Comparison of ENCODE assay signal across 25 cellular contexts in the genomic region with DNA sequence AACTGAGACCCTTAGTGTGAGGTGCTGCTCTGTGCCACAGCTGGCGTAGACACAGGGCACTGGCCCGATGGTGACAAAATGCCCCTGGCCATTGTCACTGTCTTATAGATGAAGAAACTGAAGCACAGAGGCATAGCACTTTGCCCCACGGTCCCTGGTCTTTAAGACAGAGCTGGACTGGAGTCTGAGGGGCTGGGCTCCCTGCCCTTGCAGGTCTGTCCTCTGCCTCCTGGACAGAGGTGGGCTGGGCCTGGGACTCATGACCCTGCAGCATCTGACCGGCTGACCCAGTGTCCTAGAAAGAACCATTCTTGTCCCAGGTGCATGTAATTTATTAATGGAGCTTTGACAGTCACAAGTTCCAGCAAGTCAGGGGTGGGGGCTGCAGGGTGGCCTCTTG. TPM values are rescaled to one million over a fixed set of nuclear protein-coding genes. Genes with fewer than 3 reads are reported as not detected.
DNase-seq lines count a peak whose midpoint lies in the region; ATAC-seq lines count a peak whose summit lies in the region.
"Had no signal": no experiment of that assay in that cellular context is flagged by ENCODE, and none has a peak within 500 bp of the region (broad histone marks: within the 10 kb centered on the region; RNA-seq: fewer than 3 reads in every experiment).

No MANE protein-coding gene starts in this region.

- no peaks in the 10 kb centered on the region for H3K9me3 Mint-ChIP-seq in IgD-negative memory B cell
- no peaks in the 10 kb centered on the region for H3K9me3 Mint-ChIP-seq in activated T-helper 1 cell treated with anti-CD3 and anti-CD28 coated beads, Interleukin-12 subunit alpha, Interleukin-12 subunit beta, Interleukin-2, Interleukin-4 antibody, amounts not matched to agents 30 ng/mL and 10 ng/mL and 1 ng/mL, durations not matched to agents 14 hours and 24 hours and 36 hours
- no peaks in the 10 kb centered on the region for H3K9me3 Mint-ChIP-seq in naive thymus-derived CD8-positive, alpha-beta T cell
- H3K9me3 Mint-ChIP-seq: activated B cell treated with CpG ODN at 0.5 μM for 24 hours; activated naive CD4-positive, alpha-beta T cell treated with anti-CD3 and anti-CD28 coated beads for 36 hours; natural killer cell had no signal

- no peak for DNase-seq in activated T-helper 1 cell treated with anti-CD3 and anti-CD28 coated beads, Interleukin-12 subunit alpha, Interleukin-12 subunit beta, Interleukin-2, Interleukin-4 antibody, amounts not matched to agents 30 ng/mL and 10 ng/mL and 1 ng/mL, durations not matched to agents 14 hours and 24 hours and 36 hours (ENCODE audit: low spot score)
- no peak for DNase-seq in naive thymus-derived CD8-positive, alpha-beta T cell
- DNase-seq in GM19240 (ENCODE audit: insufficient read length, low spot score) (no peak), RKO (ENCODE audit: low spot score) (no peak)
- DNase-seq: activated B cell treated with CpG ODN at 0.5 μM for 24 hours; activated CD4-positive, alpha-beta T cell treated with anti-CD3 and anti-CD28 coated beads, Interleukin-2, amount 50 U/mL, for 1 hour; activated CD8-positive, alpha-beta memory T cell treated with anti-CD3 and anti-CD28 coated beads, Interleukin-2, amount 10 ng/mL, durations not matched to agents 7 days and 5 days; activated naive CD4-positive, alpha-beta T cell treated with anti-CD3 and anti-CD28 coated beads for 36 hours; activated T-cell treated with anti-CD3 and anti-CD28 coated beads, Interleukin-2, amount 50 U/mL, for 48 hours; DMS153; gastrocnemius medialis; GM23248; kidney glomerular epithelial cell; natural killer cell; NCI-H1436 treated with DMSO at 0.1 percent for 48 hours; NCI-H226; NCI-H69; SIG-M5; sigmoid colon; stimulated activated CD4-positive, alpha-beta T cell treated with anti-CD3 and anti-CD28 coated beads, Interleukin-4, amount 100 ng/mL, for 4 hours had no signal

- no peaks in the 10 kb centered on the region for H3K27me3 Mint-ChIP-seq in IgD-negative memory B cell
- H3K27me3 Mint-ChIP-seq in activated T-helper 1 cell treated with anti-CD3 and anti-CD28 coated beads, Interleukin-12 subunit alpha, Interleukin-12 subunit beta, Interleukin-2, Interleukin-4 antibody, amounts not matched to agents 30 ng/mL and 10 ng/mL and 1 ng/mL, durations not matched to agents 14 hours and 24 hours and 36 hours (ENCODE audit: insufficient read depth): no peaks in the 10 kb centered on the region
- H3K27me3 Mint-ChIP-seq in naive thymus-derived CD8-positive, alpha-beta T cell: no peaks in the 10 kb centered on the region
- H3K27me3 Mint-ChIP-seq: activated B cell treated with CpG ODN at 0.5 μM for 24 hours; activated CD8-positive, alpha-beta memory T cell treated with anti-CD3 and anti-CD28 coated beads, Interleukin-2, amount 10 ng/mL, durations not matched to agents 7 days and 5 days had no signal

- peak overlapping the region; percentile 99 for H3K27ac ChIP-seq in BLaER1
- H3K27ac ChIP-seq: gastrocnemius medialis, GM23248, suprapubic skin had no signal

- no peaks in the 10 kb centered on the region for H3K27me3 ChIP-seq in BLaER1
- H3K27me3 ChIP-seq: gastrocnemius medialis, sigmoid colon, suprapubic skin had no signal

- H3K4me3 Mint-ChIP-seq in IgD-negative memory B cell: peak overlapping the region in 1 of 4 donors; percentile 56
- no peak overlapping the region for H3K4me3 Mint-ChIP-seq in activated T-helper 1 cell treated with anti-CD3 and anti-CD28 coated beads, Interleukin-12 subunit alpha, Interleukin-12 subunit beta, Interleukin-2, Interleukin-4 antibody, amounts not matched to agents 30 ng/mL and 10 ng/mL and 1 ng/mL, durations not matched to agents 14 hours and 24 hours and 36 hours
- no peak overlapping the region for H3K4me3 Mint-ChIP-seq in naive thymus-derived CD8-positive, alpha-beta T cell
- H3K4me3 Mint-ChIP-seq: activated B cell treated with CpG ODN at 0.5 μM for 24 hours; activated CD8-positive, alpha-beta memory T cell treated with anti-CD3 and anti-CD28 coated beads, Interleukin-2, amount 10 ng/mL, durations not matched to agents 7 days and 5 days; activated naive CD4-positive, alpha-beta T cell treated with anti-CD3 and anti-CD28 coated beads for 36 hours; natural killer cell had no signal

- H3K4me1 ChIP-seq in BLaER1: peaks cover 100% of the 10 kb centered on the region
- H3K4me1 ChIP-seq: gastrocnemius medialis had no signal

- no peaks in the 10 kb centered on the region for H4K20me1 ChIP-seq in BLaER1

- no peaks in the 10 kb centered on the region for H3K9me3 ChIP-seq in BLaER1
- H3K9me3 ChIP-seq: gastrocnemius medialis, sigmoid colon, suprapubic skin had no signal

- H3K36me3 Mint-ChIP-seq in IgD-negative memory B cell: peaks cover 3% of the 10 kb centered on the region
- H3K36me3 Mint-ChIP-seq in activated T-helper 1 cell treated with anti-CD3 and anti-CD28 coated beads, Interleukin-12 subunit alpha, Interleukin-12 subunit beta, Interleukin-2, Interleukin-4 antibody, amounts not matched to agents 30 ng/mL and 10 ng/mL and 1 ng/mL, durations not matched to agents 14 hours and 24 hours and 36 hours (ENCODE audit: low read depth): peaks cover 43% of the 10 kb centered on the region
- H3K36me3 Mint-ChIP-seq in naive thymus-derived CD8-positive, alpha-beta T cell: peaks cover 0 to 35% (median 2%) of the 10 kb centered on the region in 3 donors

- H3K4me1 Mint-ChIP-seq in IgD-negative memory B cell: peaks cover 12 to 19% (median 12%) of the 10 kb centered on the region in 3 donors
- no peaks in the 10 kb centered on the region for H3K4me1 Mint-ChIP-seq in activated T-helper 1 cell treated with anti-CD3 and anti-CD28 coated beads, Interleukin-12 subunit alpha, Interleukin-12 subunit beta, Interleukin-2, Interleukin-4 antibody, amounts not matched to agents 30 ng/mL and 10 ng/mL and 1 ng/mL, durations not matched to agents 14 hours and 24 hours and 36 hours (ENCODE audit: low read depth)
- peaks cover 12 to 18% (median 14%) of the 10 kb centered on the region in 4 donors for H3K4me1 Mint-ChIP-seq in naive thymus-derived CD8-positive, alpha-beta T cell
- H3K4me1 Mint-ChIP-seq: activated CD8-positive, alpha-beta memory T cell treated with anti-CD3 and anti-CD28 coated beads, Interleukin-2, amount 10 ng/mL, durations not matched to agents 7 days and 5 days had no signal

- peak overlapping the region; percentile 6 to 50 (median 17) for H3K27ac Mint-ChIP-seq in IgD-negative memory B cell
- peak overlapping the region; percentile 21 for H3K27ac Mint-ChIP-seq in activated T-helper 1 cell treated with anti-CD3 and anti-CD28 coated beads, Interleukin-12 subunit alpha, Interleukin-12 subunit beta, Interleukin-2, Interleukin-4 antibody, amounts not matched to agents 30 ng/mL and 10 ng/mL and 1 ng/mL, durations not matched to agents 14 hours and 24 hours and 36 hours
- peak overlapping the region in 9 of 10 donors; percentile 23 to 85 (median 70) for H3K27ac Mint-ChIP-seq in naive thymus-derived CD8-positive, alpha-beta T cell
- H3K27ac Mint-ChIP-seq: activated naive CD4-positive, alpha-beta T cell treated with anti-CD3 and anti-CD28 coated beads for 36 hours had no signal

- intact Hi-C loops in activated T-helper 1 cell treated with anti-CD3 and anti-CD28 coated beads, Interleukin-12 subunit alpha, Interleukin-12 subunit beta, Interleukin-2, Interleukin-4 antibody, amounts not matched to agents 30 ng/mL and 10 ng/mL and 1 ng/mL, durations not matched to agents 14 hours and 24 hours and 36 hours (cut with micrococcal nuclease): no loop called here

- peak overlapping the region; percentile 79 for H3K4me2 ChIP-seq in BLaER1

- peak overlapping the region; percentile 29 for H3K4me3 ChIP-seq in BLaER1
- H3K4me3 ChIP-seq: gastrocnemius medialis, GM23248, sigmoid colon, suprapubic skin had no signal

- H3K36me3 ChIP-seq in BLaER1: peaks cover 75% of the 10 kb centered on the region

- no peak for ATAC-seq in naive thymus-derived CD8-positive, alpha-beta T cell
- no peak for ATAC-seq in GM18907 (IDR thresholded peaks at IDR 0.05; ENCODE audit: unreplicated experiment)
- ATAC-seq: activated CD8-positive, alpha-beta memory T cell treated with anti-CD3 and anti-CD28 coated beads, Interleukin-2, amount 10 ng/mL, durations not matched to agents 7 days and 5 days; gastrocnemius medialis; HepG2; natural killer cell had no signal

- peak overlapping the region; percentile 85 for H3K9ac ChIP-seq in BLaER1
- H3K9ac ChIP-seq: GM23248 had no signal

- POLR2A ChIA-PET in naive thymus-derived CD8-positive, alpha-beta T cell (lab: Charles Lee): no interaction called here

RNA-seq across cellular contexts. Expression of gene SLFNL1, which starts 6.2 kb away (rescaled TPM):
- polyA plus RNA-seq in IgD-negative memory B cell: 0.20 TPM
- 0.18 TPM in 1 of 2 replicates, not detected in the other for total RNA-seq in activated T-helper 1 cell treated with anti-CD3 and anti-CD28 coated beads, Interleukin-12 subunit alpha, Interleukin-12 subunit beta, Interleukin-2, Interleukin-4 antibody, amounts not matched to agents 30 ng/mL and 10 ng/mL and 1 ng/mL, durations not matched to agents 14 hours and 24 hours and 36 hours
- total RNA-seq in naive thymus-derived CD8-positive, alpha-beta T cell: under 1 TPM; 0.47 to 0.65 TPM
- polyA plus RNA-seq in naive thymus-derived CD8-positive, alpha-beta T cell: under 1 TPM; 0.12 to 0.49 (median 0.21) TPM

RNA-seq across cellular contexts. Expression of gene CTPS1, which starts 35.8 kb away (rescaled TPM):
- 17.8 TPM for polyA plus RNA-seq in IgD-negative memory B cell
- 172 and 174 TPM in 2 replicates for total RNA-seq in activated T-helper 1 cell treated with anti-CD3 and anti-CD28 coated beads, Interleukin-12 subunit alpha, Interleukin-12 subunit beta, Interleukin-2, Interleukin-4 antibody, amounts not matched to agents 30 ng/mL and 10 ng/mL and 1 ng/mL, durations not matched to agents 14 hours and 24 hours and 36 hours
- total RNA-seq in naive thymus-derived CD8-positive, alpha-beta T cell: 10 to 100 TPM; 22.5 to 25.6 TPM
- polyA plus RNA-seq in naive thymus-derived CD8-positive, alpha-beta T cell: 10 to 100 TPM; 12.7 to 21.3 (median 19.0) TPM

Comparison
In these comparisons a context has a peak if more than half of its experiments do, and no peak if none do; other contexts are left out.
1. H3K27ac Mint-ChIP-seq: peak in every context shown above with its lines; median percentile 70 in naive thymus-derived CD8-positive, alpha-beta T cell; 21 in activated T-helper 1 cell treated with anti-CD3 and anti-CD28 coated beads, Interleukin-12 subunit alpha, Interleukin-12 subunit beta, Interleukin-2, Interleukin-4 antibody, amounts not matched to agents 30 ng/mL and 10 ng/mL and 1 ng/mL, durations not matched to agents 14 hours and 24 hours and 36 hours; 17 in IgD-negative memory B cell.